ENCODE assay signal across 1 cellular context in genomic region chr15:90862487-90862886, GRCh38.
TF ChIP-seq lines count a peak whose summit lies in the region.

No MANE protein-coding gene starts in this region.

TF ChIP-seq in HEK293, 187 proteins besides CTCF, POLR2A, EP300 and RAD21 (continued from another document):
- no peak for TF ChIP-seq GFI1B (tag by site-specific recombination; IDR thresholded peaks at IDR 0.05)
